Comparison of ENCODE assay signal across 1 cellular context in genomic region chr9:91347370-91347769, GRCh38.
TF ChIP-seq lines count a peak whose summit lies in the region.

No MANE protein-coding gene starts in this region.

TF ChIP-seq in K562, 482 proteins besides CTCF, POLR2A, EP300 and RAD21:
- TF ChIP-seq ELF2 (CRISPR knock-in tag; IDR thresholded peaks at IDR 0.05) (no peak), ATF1 (CRISPR knock-in tag; IDR thresholded peaks at IDR 0.05) (no peak), ATF1 (tag; IDR thresholded peaks at IDR 0.05) (no peak), HDGF (IDR thresholded peaks at IDR 0.05) (no peak), DNMT1 (IDR thresholded peaks at IDR 0.05) (no peak), GTF3C2 (IDR thresholded peaks at IDR 0.05; ENCODE audit: borderline replicate concordance, extremely low read depth, insufficient read length) (no peak), YY1 (IDR thresholded peaks at IDR 0.05; ENCODE audit: borderline replicate concordance in 1 of 3, control insufficient read depth in 1 of 3, extremely low read depth in 1 of 3, insufficient read depth in 3 of 3, insufficient read length in 1 of 3, insufficient replicate concordance in 2 of 3, low read depth in 1 of 3, low read length in 2 of 3) (no peak), ZC3H4 (CRISPR knock-in tag; IDR thresholded peaks at IDR 0.05; ENCODE audit: borderline replicate concordance) (no peak), E2F4 (CRISPR knock-in tag; IDR thresholded peaks at IDR 0.05; ENCODE audit: low read depth) (no peak)
